Comparison of ENCODE assay signal across 8 cellular contexts in the genomic region with DNA sequence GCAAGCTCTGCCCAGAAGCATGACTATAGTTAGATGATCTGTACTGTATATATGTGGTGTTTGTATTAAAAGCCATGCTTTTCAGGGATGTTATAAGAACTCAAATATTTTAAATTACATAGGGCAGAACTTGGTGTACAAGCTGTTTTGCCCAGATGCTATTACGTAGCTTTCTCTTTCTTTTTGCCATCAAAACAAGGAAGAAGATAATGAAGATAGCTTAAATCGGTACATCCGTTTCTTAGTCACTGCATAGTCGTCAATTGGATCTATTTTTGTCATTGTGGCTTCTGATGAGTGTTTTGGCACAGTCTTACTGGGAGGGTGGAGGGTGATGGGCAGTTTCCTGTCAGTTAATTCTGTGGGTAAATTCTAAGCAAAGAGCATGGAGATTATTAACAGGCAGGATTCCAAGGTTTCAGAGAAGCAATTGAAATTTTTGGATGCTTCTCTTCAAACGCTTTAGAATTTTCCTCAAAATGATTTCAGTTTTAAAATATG.
A peak's percentile ranks its signal among the peaks of the same experiment; 100 is the strongest.
DNase-seq lines count a peak whose midpoint lies in the region; ATAC-seq and TF ChIP-seq lines count a peak whose summit lies in the region.

No MANE protein-coding gene starts in this region.

- H3K9me3 Mint-ChIP-seq in endodermal cell: no peaks in the 10 kb centered on the region

- peak overlapping the region; percentile 85 for H2AFZ ChIP-seq in osteoblast (ENCODE audit: low read length)

- no peaks in the 10 kb centered on the region for H4K20me1 ChIP-seq in osteoblast (ENCODE audit: insufficient read depth, low read length)

- H3K4me1 ChIP-seq in endodermal cell (ENCODE audit: control insufficient read depth, insufficient read depth, low read length): no peaks in the 10 kb centered on the region
- H3K4me1 ChIP-seq in osteoblast (ENCODE audit: insufficient read depth, low read length): peaks cover 25% of the 10 kb centered on the region
- H3K4me1 ChIP-seq in upper lobe of right lung: peaks cover 25% of the 10 kb centered on the region

- H3K27ac ChIP-seq in endodermal cell (ENCODE audit: low read depth, low read length): peak overlapping the region; percentile 75
- peak overlapping the region; percentile 90 for H3K27ac ChIP-seq in osteoblast (ENCODE audit: low read depth, low read length)
- H3K27ac ChIP-seq in upper lobe of right lung: peak overlapping the region; percentile 65

- H3K27ac Mint-ChIP-seq in endodermal cell: no peak overlapping the region

- H3K36me3 ChIP-seq in endodermal cell (ENCODE audit: control insufficient read depth, insufficient read depth, low read length) (no peaks in the 10 kb centered on the region), osteoblast (ENCODE audit: insufficient read depth, low read length) (no peaks in the 10 kb centered on the region), upper lobe of right lung (no peaks in the 10 kb centered on the region)

- no peak overlapping the region for H3K4me3 Mint-ChIP-seq in endodermal cell

- no peaks in the 10 kb centered on the region for H3K27me3 ChIP-seq in endodermal cell (ENCODE audit: control insufficient read depth, insufficient read depth, low read length, poor library complexity, severe bottlenecking)
- H3K27me3 ChIP-seq in osteoblast (ENCODE audit: insufficient read depth, low read length): no peaks in the 10 kb centered on the region
- H3K27me3 ChIP-seq in upper lobe of right lung: no peaks in the 10 kb centered on the region

- H3K4me2 ChIP-seq in osteoblast (ENCODE audit: insufficient read depth, low read length): peak overlapping the region; percentile 86

- DNase-seq in NCI-H2029 treated with DMSO at 0.1 percent for 48 hours (lab: John Stamatoyannopoulos, UW) (peak; percentile 58), endodermal cell (no peak), osteoblast (ENCODE audit: insufficient read length, low spot score, missing footprints) (peak; percentile 39), upper lobe of right lung (no peak), posterior vena cava (ENCODE audit: low spot score) (no peak)
- DNase-seq in activated CD4-positive, alpha-beta T cell treated with anti-CD3 and anti-CD28 coated beads for 4 hours: peak; percentile 55 to 58

- H3K36me3 Mint-ChIP-seq in endodermal cell (ENCODE audit: low read depth): no peaks in the 10 kb centered on the region

- no peaks in the 10 kb centered on the region for H3K79me2 ChIP-seq in osteoblast (ENCODE audit: insufficient read depth, low read length)

- H3K9ac ChIP-seq in endodermal cell (ENCODE audit: extremely low read depth, low read length, poor library complexity, severe bottlenecking): no peak overlapping the region

- H3K4me3 ChIP-seq in endodermal cell (ENCODE audit: low read length) (no peak overlapping the region), osteoblast (ENCODE audit: insufficient read depth, low read length) (peak overlapping the region; percentile 65), upper lobe of right lung (peak overlapping the region; percentile 39)

- no peaks in the 10 kb centered on the region for H3K27me3 Mint-ChIP-seq in endodermal cell (ENCODE audit: insufficient read depth)

- TF ChIP-seq CTCF in endodermal cell (conservative IDR thresholded peaks at IDR 0.05) (no peak), osteoblast (IDR thresholded peaks at IDR 0.05; ENCODE audit: extremely low read depth, low read depth, low read length) (no peak), upper lobe of right lung (IDR thresholded peaks at IDR 0.05) (no peak)

- no peaks in the 10 kb centered on the region for H3K9me3 ChIP-seq in endodermal cell (ENCODE audit: control insufficient read depth, low read length)
- H3K9me3 ChIP-seq in osteoblast (ENCODE audit: low read depth, low read length): no peaks in the 10 kb centered on the region
- H3K9me3 ChIP-seq in upper lobe of right lung: no peaks in the 10 kb centered on the region

- ATAC-seq in GM18517 (IDR thresholded peaks at IDR 0.05; ENCODE audit: unreplicated experiment) (peak; percentile 93), HG02852 (IDR thresholded peaks at IDR 0.05; ENCODE audit: unreplicated experiment) (peak; percentile 90), upper lobe of right lung (peak; percentile 82)

- H3K4me1 Mint-ChIP-seq in endodermal cell: no peaks in the 10 kb centered on the region

- intact Hi-C loops in upper lobe of right lung (cut with DNase I) (no loop called here), posterior vena cava (cut with DNase I) (no loop called here)

- 75 to 90% methylated on average over 2 to 5 of the region's 5 CpGs for WGBS in endodermal cell (ENCODE audit: insufficient coverage in 1 of 2, insufficient read length in 1 of 2), 2 experiments

Comparison
In these comparisons a context has a peak if more than half of its experiments do, and no peak if none do; other contexts are left out.
1. DNase-seq: peak in NCI-H2029 treated with DMSO at 0.1 percent for 48 hours (single experiment), activated CD4-positive, alpha-beta T cell treated with anti-CD3 and anti-CD28 coated beads for 4 hours (2 of 2) and osteoblast (single experiment); none in endodermal cell (single experiment), upper lobe of right lung (single experiment) and posterior vena cava (single experiment).
2. Peak in every context shown above with its lines, with median percentiles within 50 percentile points of each other: ATAC-seq and H3K27ac ChIP-seq.